28 cellular contexts compared by ENCODE assay signal in the genomic region with DNA sequence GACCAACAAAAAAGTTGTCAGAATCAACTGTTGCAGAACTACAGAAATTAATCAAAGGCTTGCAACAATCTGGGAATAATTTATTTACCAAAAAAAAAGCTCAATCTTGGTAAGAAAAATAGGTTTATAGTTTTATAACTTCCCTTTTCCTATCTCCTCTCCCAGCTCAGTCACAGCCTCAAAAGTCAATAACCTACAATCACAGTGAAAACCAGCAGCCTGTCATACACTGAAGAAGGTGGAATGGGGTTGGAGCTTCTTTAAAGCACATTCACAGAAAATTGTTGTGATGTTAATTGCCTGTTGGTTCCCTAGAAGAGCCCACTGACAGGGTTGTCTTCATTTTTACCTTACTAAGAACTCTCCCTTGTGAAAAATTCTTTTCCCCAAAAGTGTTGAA. TPM values are rescaled to one million over a fixed set of nuclear protein-coding genes. Genes with fewer than 3 reads are reported as not detected.
"Had no signal": no experiment of that assay in that cellular context is flagged by ENCODE, and none has a peak within 500 bp of the region (broad histone marks: within the 10 kb centered on the region; RNA-seq: fewer than 3 reads in every experiment).

No MANE protein-coding gene starts in this region.

- H3K4me3 Mint-ChIP-seq: activated CD4-positive, alpha-beta memory T cell treated with anti-CD3 and anti-CD28 coated beads, Interleukin-2, amount 10 ng/mL, durations not matched to agents 7 days and 5 days; activated CD4-positive, alpha-beta T cell treated with anti-CD3 and anti-CD28 coated beads, Interleukin-2, amount 10 ng/mL, durations not matched to agents 7 days and 5 days; activated naive CD4-positive, alpha-beta T cell treated with anti-CD3 and anti-CD28 coated beads for 36 hours; activated naive CD8-positive, alpha-beta T cell; activated T-helper 17 cell treated with anti-CD3 and anti-CD28 coated beads, Interleukin-2, amount 50 U/mL, for 72 hours; T-helper 1 cell treated with Interleukin-12 subunit alpha and Interleukin-12 subunit beta and Interleukin-4 antibody, amounts not matched to agents 30 μg/mL and 1 μg/mL, for 36 hours; WTC11 had no signal

- H3K27ac ChIP-seq: brain microvascular endothelial cell, cardiac muscle cell had no signal

- H3K27ac Mint-ChIP-seq: activated CD4-positive, alpha-beta memory T cell treated with anti-CD3 and anti-CD28 coated beads, Interleukin-2, amount 10 ng/mL, durations not matched to agents 7 days and 5 days; activated CD4-positive, alpha-beta T cell treated with anti-CD3 and anti-CD28 coated beads, Interleukin-2, amount 10 ng/mL, durations not matched to agents 7 days and 5 days; activated naive CD4-positive, alpha-beta T cell treated with anti-CD3 and anti-CD28 coated beads for 36 hours; activated naive CD8-positive, alpha-beta T cell; activated T-helper 17 cell treated with anti-CD3 and anti-CD28 coated beads, Interleukin-2, amount 50 U/mL, for 72 hours; T-helper 1 cell treated with Interleukin-12 subunit alpha and Interleukin-12 subunit beta and Interleukin-4 antibody, amounts not matched to agents 30 μg/mL and 1 μg/mL, for 36 hours; WTC11 had no signal

- H3K36me3 Mint-ChIP-seq: activated naive CD8-positive, alpha-beta T cell had no signal

- H3K4me3 ChIP-seq: cardiac muscle cell had no signal

- ATAC-seq: activated T-helper 17 cell treated with anti-CD3 and anti-CD28 coated beads, Interleukin-2, amount 50 U/mL, for 72 hours; WTC11 had no signal

- H3K27me3 ChIP-seq: brain microvascular endothelial cell, cardiac muscle cell had no signal

- H3K4me1 Mint-ChIP-seq: activated CD4-positive, alpha-beta memory T cell treated with anti-CD3 and anti-CD28 coated beads, Interleukin-2, amount 10 ng/mL, durations not matched to agents 7 days and 5 days; activated CD4-positive, alpha-beta T cell treated with anti-CD3 and anti-CD28 coated beads, Interleukin-2, amount 10 ng/mL, durations not matched to agents 7 days and 5 days; activated T-helper 17 cell treated with anti-CD3 and anti-CD28 coated beads, Interleukin-2, amount 50 U/mL, for 72 hours had no signal

- DNase-seq: activated CD4-positive, alpha-beta memory T cell treated with anti-CD3 and anti-CD28 coated beads, Interleukin-2, amount 10 ng/mL, durations not matched to agents 7 days and 5 days; activated CD4-positive, alpha-beta T cell treated with anti-CD3 and anti-CD28 coated beads, Interleukin-2, amount 10 ng/mL, durations not matched to agents 7 days and 5 days; activated gamma-delta T cell; activated naive CD4-positive, alpha-beta T cell treated with anti-CD3 and anti-CD28 coated beads for 36 hours; activated T-cell treated with anti-CD3 and anti-CD28 coated beads for 4 hours; activated T-cell treated with anti-CD3 and anti-CD28 coated beads, Interleukin-2, amount 50 U/mL, for 48 hours; amygdala; KG1; NCI-H1092 treated with DMSO at 0.1 percent for 48 hours; NCI-H1417 treated with DMSO at 0.1 percent for 48 hours; NCI-H1694; NCI-H2029; NCI-H2107; NCI-H2171 treated with DMSO at 0.1 percent for 48 hours; NCI-H526; SHP77 treated with DMSO at 0.1 percent for 48 hours had no signal

- H3K36me3 ChIP-seq: brain microvascular endothelial cell, cardiac muscle cell had no signal

- H3K9me3 Mint-ChIP-seq: activated CD4-positive, alpha-beta memory T cell treated with anti-CD3 and anti-CD28 coated beads, Interleukin-2, amount 10 ng/mL, durations not matched to agents 7 days and 5 days; activated naive CD4-positive, alpha-beta T cell treated with anti-CD3 and anti-CD28 coated beads for 36 hours; activated T-helper 17 cell treated with anti-CD3 and anti-CD28 coated beads, Interleukin-2, amount 50 U/mL, for 72 hours had no signal

RNA-seq across cellular contexts. Expression of a gene that starts 52.2 kb away (rescaled TPM):
- total RNA-seq: activated CD4-positive, alpha-beta memory T cell treated with anti-CD3 and anti-CD28 coated beads, Interleukin-2, amount 10 ng/mL, durations not matched to agents 7 days and 5 days; activated CD4-positive, alpha-beta T cell treated with anti-CD3 and anti-CD28 coated beads, Interleukin-2, amount 10 ng/mL, durations not matched to agents 7 days and 5 days; activated CD8-positive, alpha-beta memory T cell treated with anti-CD3 and anti-CD28 coated beads for 36 hours; activated naive CD4-positive, alpha-beta T cell treated with anti-CD3 and anti-CD28 coated beads for 36 hours; activated T-helper 17 cell treated with anti-CD3 and anti-CD28 coated beads, Interleukin-2, amount 50 U/mL, for 72 hours; cardiac muscle cell; LHCN-M2; M059J; NCI-H460; PC-3; SK-MEL-5; WTC11 had no signal
- polyA plus RNA-seq: cardiac muscle cell had no signal
